In the genomic region with DNA sequence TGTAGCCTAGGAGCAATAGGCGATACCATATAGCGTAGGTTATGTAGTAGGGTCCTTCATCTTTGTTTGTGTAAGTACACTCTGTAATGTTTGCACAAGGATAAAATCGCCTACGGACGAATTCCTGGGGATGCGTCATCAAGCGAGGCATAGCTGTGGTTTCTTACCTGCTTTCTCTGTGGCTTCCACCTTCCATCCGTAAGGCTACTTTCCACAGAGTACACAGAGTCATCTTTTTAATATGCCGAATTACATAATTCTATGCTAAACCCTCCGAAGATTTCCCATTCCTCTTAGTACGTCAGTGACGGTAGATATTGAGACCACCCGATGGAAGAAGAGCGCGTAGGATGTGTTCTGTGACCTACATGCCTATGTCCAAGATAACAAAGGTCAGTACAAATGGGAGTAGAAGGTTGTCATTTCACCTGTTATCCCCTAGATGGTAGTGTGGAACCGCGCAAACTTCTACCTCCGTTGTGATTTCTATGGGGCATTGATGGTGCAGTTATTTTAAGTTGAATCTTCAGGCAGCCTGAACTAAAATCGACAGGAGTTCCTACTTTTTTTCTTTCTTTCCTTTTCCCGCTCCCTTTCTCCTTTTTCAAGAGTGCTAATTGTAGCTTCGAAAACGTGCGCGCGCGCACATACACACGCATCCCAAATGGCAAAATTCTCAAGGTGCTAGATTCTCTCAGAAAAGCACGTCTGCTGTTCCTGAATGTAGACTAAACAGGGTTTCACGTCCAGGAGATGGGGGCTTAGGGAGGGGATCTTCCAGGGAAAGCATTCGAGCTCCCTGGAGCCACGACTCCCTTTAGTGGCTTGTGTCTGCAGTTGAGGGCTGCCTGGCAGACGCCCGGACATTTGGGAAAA, we compare ENCODE assay signal across 9 cellular contexts.
A peak's percentile ranks its signal among the peaks of the same experiment; 100 is the strongest.
DNase-seq lines count a peak whose midpoint lies in the region; ATAC-seq and TF ChIP-seq lines count a peak whose summit lies in the region.
"Had no signal": no experiment of that assay in that cellular context is flagged by ENCODE, and none has a peak within 500 bp of the region (broad histone marks: within the 10 kb centered on the region; RNA-seq: fewer than 3 reads in every experiment).

No MANE protein-coding gene starts in this region.

- peaks cover 4% of the 10 kb centered on the region for H3K27me3 Mint-ChIP-seq in brain

- H3K9me3 Mint-ChIP-seq in brain, result no peaks in the 10 kb centered on the region

- peaks cover 18% of the 10 kb centered on the region for H3K4me1 Mint-ChIP-seq in brain

- TF ChIP-seq CTCF in brain (conservative IDR thresholded peaks at IDR 0.05), result peak; percentile 76 to 89

- ATAC-seq in GM19025 (IDR thresholded peaks at IDR 0.05; ENCODE audit: low read depth, unreplicated experiment) (peak; percentile 93), HG03066 (IDR thresholded peaks at IDR 0.05; ENCODE audit: low read depth, unreplicated experiment) (peak; percentile 95)

- peak overlapping the region in 3 of 5 experiments; percentile 7 to 61 (median 35) for H3K27ac Mint-ChIP-seq in brain
- H3K27ac Mint-ChIP-seq: activated naive CD4-positive, alpha-beta T cell treated with anti-CD3 and anti-CD28 coated beads, Interleukin-2, amount 50 U/mL, for 72 hours had no signal

- H3K36me3 Mint-ChIP-seq in brain, result no peaks in the 10 kb centered on the region
- H3K36me3 Mint-ChIP-seq: activated naive CD4-positive, alpha-beta T cell treated with anti-CD3 and anti-CD28 coated beads, Interleukin-2, amount 50 U/mL, for 72 hours had no signal

- peak overlapping the region in 4 of 5 experiments; percentile 6 to 52 (median 32) for H3K4me3 Mint-ChIP-seq in brain

- DNase-seq in DMS153 (lab: John Stamatoyannopoulos, UW) (peak; percentile 21), NCI-H460 (ENCODE audit: extremely low read depth, low read depth) (peak; percentile 69), inferior parietal cortex (ENCODE audit: extremely low spot score) (peak; percentile 78), superior temporal gyrus (ENCODE audit: extremely low spot score) (peak; percentile 84), activated T-cell treated with anti-CD3 and anti-CD28 coated beads for 4 hours (no peak)
